20 cellular contexts compared by ENCODE assay signal in genomic region chr7:158700008-158700407, GRCh38. TPM values are rescaled to one million over a fixed set of nuclear protein-coding genes. Genes with fewer than 3 reads are reported as not detected.
DNase-seq lines count a peak whose midpoint lies in the region; ATAC-seq, FAIRE-seq and TF ChIP-seq lines count a peak whose summit lies in the region.
"Had no signal": no experiment of that assay in that cellular context is flagged by ENCODE, and none has a peak within 500 bp of the region (broad histone marks: within the 10 kb centered on the region; RNA-seq: fewer than 3 reads in every experiment).

No MANE protein-coding gene starts in this region.

- SMC1A ChIA-PET in GM12878 (lab: Charles Lee; ENCODE audit: uncharacterized antibody, unreplicated experiment), result interaction anchor here (0.7 to 8.2 kb wide), 4 partner anchors 10 to 277 kb away, joined by 3 to 62 read pairs (median 4); no protein-coding TSS in a partner anchor

- H3K36me3 ChIP-seq in GM12878 (ENCODE audit: control insufficient read depth in 2 of 2, insufficient read depth in 2 of 2, low read length in 1 of 2), result peaks cover 10 to 12% of the 10 kb centered on the region in 2 experiments; a peak in 3 of 4 replicates
- H3K36me3 ChIP-seq in gastroesophageal sphincter, result peaks cover 0 to 6% of the 10 kb centered on the region in 2 donors

- RAD21 ChIA-PET in GM12878 (lab: Charles Lee; ENCODE audit: unreplicated experiment), result interaction anchor here (1.0 kb wide), 1 partner anchor 277 kb away, joined by 5 read pairs; no protein-coding TSS in a partner anchor

- TF ChIP-seq EP300 in GM12878 (IDR thresholded peaks at IDR 0.05; ENCODE audit: borderline replicate concordance in 1 of 2, control insufficient read depth in 1 of 2, low read depth in 2 of 2, low read length in 2 of 2) (no peak), gastroesophageal sphincter (IDR thresholded peaks at IDR 0.05) (no peak)

- H3K27me3 ChIP-seq in GM12878 (replicated peaks in 1 of 2; ENCODE audit: control insufficient read depth in 2 of 2, insufficient read depth in 2 of 2, low read length in 1 of 2), result no peaks in the 10 kb centered on the region
- no peaks in the 10 kb centered on the region for H3K27me3 ChIP-seq in gastroesophageal sphincter
- H3K27me3 ChIP-seq: BLaER1 had no signal

- H3K9me3 ChIP-seq in GM12878 (replicated peaks; ENCODE audit: control insufficient read depth, insufficient read depth, low read length) (no peaks in the 10 kb centered on the region; the same call in 2 of the 3 replicates), gastroesophageal sphincter (no peaks in the 10 kb centered on the region)
- H3K9me3 ChIP-seq: BLaER1 had no signal

- peaks cover 58% of the 10 kb centered on the region for H3K36me3 Mint-ChIP-seq in activated CD4-positive, alpha-beta T cell treated with anti-CD3 and anti-CD28 coated beads, Interleukin-2, amount 10 ng/mL, durations not matched to agents 24 days and 14 days (ENCODE audit: low read depth)

- intact Hi-C loops in activated CD4-positive, alpha-beta T cell treated with anti-CD3 and anti-CD28 coated beads, Interleukin-2, amount 10 ng/mL, durations not matched to agents 24 days and 14 days (cut with micrococcal nuclease), result loop anchor here (10.0 kb wide), 2 partner anchors 75 to 1565 kb away; partner anchors contain the start of gene UBE3C
- intact Hi-C loops in GM12878 (cut with micrococcal nuclease; ENCODE audit: unreplicated experiment), result no loop called here

- H2AFZ ChIP-seq in GM12878 (ENCODE audit: control insufficient read depth, low read depth, low read length), result no peak overlapping the region
- H2AFZ ChIP-seq: GM23338 had no signal

- H3K4me1 Mint-ChIP-seq in activated CD4-positive, alpha-beta T cell treated with anti-CD3 and anti-CD28 coated beads, Interleukin-2, amount 10 ng/mL, durations not matched to agents 24 days and 14 days, result peaks cover 61% of the 10 kb centered on the region

- TF ChIP-seq CTCF in GM12878 (IDR thresholded peaks at IDR 0.05 in 2 of 3, conservative IDR thresholded peaks at IDR 0.05 in 1 of 3; ENCODE audit: control insufficient read depth in 2 of 3, extremely low read depth in 1 of 3, insufficient read depth in 1 of 3, low read depth in 3 of 3, low read length in 3 of 3) (no peak), GM10248 (IDR thresholded peaks at IDR 0.05; ENCODE audit: control extremely low read depth, extremely low read depth, low read depth, missing control alignments) (no peak), gastroesophageal sphincter (IDR thresholded peaks at IDR 0.05) (no peak)

- H3K27ac ChIP-seq in GM12878 (ENCODE audit: control insufficient read depth, insufficient read depth) (no peak overlapping the region), gastroesophageal sphincter (no peak overlapping the region)
- H3K27ac ChIP-seq: 22Rv1, BLaER1, C4-2B had no signal

- peaks cover 3% of the 10 kb centered on the region for H3K4me1 ChIP-seq in GM12878 (ENCODE audit: control insufficient read depth, insufficient read depth, low read length)
- peaks cover 0 to 19% (median 10%) of the 10 kb centered on the region in 3 donors for H3K4me1 ChIP-seq in gastroesophageal sphincter

- H3K4me3 ChIP-seq in GM12878, result no peak overlapping the region
- H3K4me3 ChIP-seq in gastroesophageal sphincter, result no peak overlapping the region
- H3K4me3 ChIP-seq: BLaER1, GM23338 had no signal

- TF ChIP-seq RAD21 in GM12878 (IDR thresholded peaks at IDR 0.05; ENCODE audit: insufficient read depth, low read depth, low read length), result no peak

- FAIRE-seq in GM12878 (lab: Jason Lieb, UNC), result no peak
- FAIRE-seq: A204.1, D721Med had no signal

- H3K27me3 Mint-ChIP-seq in activated CD4-positive, alpha-beta T cell treated with anti-CD3 and anti-CD28 coated beads, Interleukin-2, amount 10 ng/mL, durations not matched to agents 24 days and 14 days, result no peaks in the 10 kb centered on the region
- H3K27me3 Mint-ChIP-seq: B cell; CD4-positive, alpha-beta T cell; CD8-positive, alpha-beta memory T cell had no signal

- no peak overlapping the region for H3K27ac Mint-ChIP-seq in activated CD4-positive, alpha-beta T cell treated with anti-CD3 and anti-CD28 coated beads, Interleukin-2, amount 10 ng/mL, durations not matched to agents 24 days and 14 days
- H3K27ac Mint-ChIP-seq: B cell; CD4-positive, alpha-beta T cell; GM23338 had no signal

- POLR2A ChIA-PET in GM12878 (lab: Charles Lee) (no interaction called here), GM10248 (lab: Yijun Ruan, JAX) (no interaction called here)

- H3K79me2 ChIP-seq in GM12878 (ENCODE audit: control insufficient read depth, insufficient read depth, low read length), result peaks cover 56% of the 10 kb centered on the region

- H4K20me1 ChIP-seq in GM12878 (ENCODE audit: control insufficient read depth, insufficient read depth), result no peaks in the 10 kb centered on the region

- in situ Hi-C loops in GM12878 (cut with MboI), result no loop called here

- no peak overlapping the region for H3K4me3 Mint-ChIP-seq in activated CD4-positive, alpha-beta T cell treated with anti-CD3 and anti-CD28 coated beads, Interleukin-2, amount 10 ng/mL, durations not matched to agents 24 days and 14 days
- H3K4me3 Mint-ChIP-seq: B cell; CD4-positive, alpha-beta T cell; CD8-positive, alpha-beta memory T cell; GM23338; H9 had no signal

- no peak overlapping the region for H3K4me2 ChIP-seq in GM12878 (ENCODE audit: control insufficient read depth, insufficient read depth)
- H3K4me2 ChIP-seq: BLaER1, GM23338 had no signal

- 91% methylated on average over 5 of the region's 5 CpGs for WGBS in GM12878 (ENCODE audit: insufficient coverage, insufficient replicate concordance, low lambda C conversion rate, missing lambda C conversion rate)
- WGBS in gastroesophageal sphincter (ENCODE audit: low coverage in 1 of 2), 2 donors, result 89 to 92% methylated on average over 5 of the region's 5 CpGs

- TF ChIP-seq POLR2A in GM12878 (IDR thresholded peaks at IDR 0.05; ENCODE audit: low read depth, low read length), result no peak
- no peak for TF ChIP-seq POLR2A in gastroesophageal sphincter (IDR thresholded peaks at IDR 0.05)

- DNase-seq in activated CD4-positive, alpha-beta T cell treated with anti-CD3 and anti-CD28 coated beads, Interleukin-2, amount 10 ng/mL, durations not matched to agents 24 days and 14 days, result peak; percentile 51
- no peak for DNase-seq in activated CD4-positive, alpha-beta T cell treated with anti-CD3 and anti-CD28 coated beads for 1 hour
- DNase-seq in GM12878 (ENCODE audit: low read depth, low spot score) (no peak), myocyte (ENCODE audit: low read depth) (peak; percentile 67), GM10248 (ENCODE audit: extremely low spot score) (no peak)
- DNase-seq: CD4-positive, alpha-beta T cell; CD8-positive, alpha-beta memory T cell; DMS 273 treated with DMSO at 0.1 percent for 48 hours; DMS79; GF-D8; H9 had no signal

- no TSS peak for BruUV-seq in GM12878 (replicated peaks; lab: Mats Ljungman, UMichigan)

- CTCF ChIA-PET in GM12878 (lab: Yijun Ruan, JAX), result interaction anchor here (1.7 to 7.0 kb wide), 2 partner anchors 9 to 277 kb away, joined by 4 to 78 read pairs; no protein-coding TSS in a partner anchor
- CTCF ChIA-PET in GM10248 (lab: Yijun Ruan, JAX), result interaction anchor here (1.0 to 7.5 kb wide), 2 partner anchors 10 to 277 kb away, joined by 3 to 124 read pairs; no protein-coding TSS in a partner anchor

- H3K9ac ChIP-seq in GM12878 (ENCODE audit: control insufficient read depth, insufficient read depth, low read length), result no peak overlapping the region
- H3K9ac ChIP-seq: BLaER1 had no signal

- no peaks in the 10 kb centered on the region for H3K9me3 Mint-ChIP-seq in activated CD4-positive, alpha-beta T cell treated with anti-CD3 and anti-CD28 coated beads, Interleukin-2, amount 10 ng/mL, durations not matched to agents 24 days and 14 days
- H3K9me3 Mint-ChIP-seq: CD4-positive, alpha-beta T cell; CD8-positive, alpha-beta memory T cell; GM23338; H9 had no signal

- no peak for ATAC-seq in GM12878
- no peak for ATAC-seq in gastroesophageal sphincter
- ATAC-seq: GM23338, HCT116 had no signal

TF ChIP-seq in GM12878, 131 proteins besides CTCF, POLR2A, EP300 and RAD21 (continues in another document):
- TF ChIP-seq SREBF1 (IDR thresholded peaks at IDR 0.05; ENCODE audit: low read length) (no peak), RAD51 (IDR thresholded peaks at IDR 0.05) (peak; percentile 43; the same call in 1 of the 2 replicates)

RNA-seq across cellular contexts. Expression of gene NCAPG2, which starts 4.6 kb away (rescaled TPM):
- total RNA-seq in activated CD4-positive, alpha-beta T cell treated with anti-CD3 and anti-CD28 coated beads, Interleukin-2, amount 10 ng/mL, durations not matched to agents 24 days and 14 days, result 94.6 and 96.3 TPM in 2 replicates
- total RNA-seq in GM12878 (2013; cell fraction: nucleolus; rRNA removed), result 56.7 and 59.9 TPM in 2 replicates
- total RNA-seq in GM12878 (2014; rRNA removed), result 36.1 and 36.9 TPM in 2 replicates
- 48.2 and 48.6 TPM in 2 replicates for total RNA-seq in GM12878 (2014; rRNA removed; fragmentation: Illumina TruSeq; extraction: Trizol)
- 67.2 and 78.2 TPM in 2 replicates for total RNA-seq in GM12878 (2021)
- polyA plus RNA-seq in GM12878 (2011; ENCODE audit: low read depth), result 18.6 TPM
- polyA plus RNA-seq in GM12878 (2011; rRNA removed), result 44.0 and 56.1 TPM in 2 replicates
- polyA plus RNA-seq in GM12878 (2011; cell fraction: cytosol; rRNA removed), result 37.0 and 37.2 TPM in 2 replicates
- polyA plus RNA-seq in GM12878 (2011; cell fraction: nucleus; rRNA removed), result 37.7 and 50.7 TPM in 2 replicates
- polyA plus RNA-seq in GM12878 (2012), result 24.4 and 28.3 TPM in 2 replicates
- 52.9 and 56.3 TPM in 2 replicates for polyA plus RNA-seq in GM12878 (2014; fragmentation: Illumina TruSeq; extraction: Trizol)
- 10 to 100 TPM; 11.2 to 27.9 TPM for polyA plus RNA-seq in GM12878 (2014; fragmentation: Nextera tagmentation; extraction: Ambion mirVana)
- polyA plus RNA-seq in GM12878 (2014; rRNA removed), result 46.4 and 49.9 TPM in 2 replicates
- 10 to 100 TPM; 68.9 to 74.0 TPM for polyA plus RNA-seq in GM12878 (2016; fragmentation: Nextera tagmentation; extraction: Ambion mirVana)
- 107 and 117 TPM in 2 replicates for polyA minus RNA-seq in GM12878 (2011; rRNA and poly(A)+ RNA removed)
- polyA minus RNA-seq in GM12878 (2011; cell fraction: cytosol; rRNA and poly(A)+ RNA removed), result 18.9 and 23.1 TPM in 2 replicates
- 42.8 and 70.3 TPM in 2 replicates for polyA minus RNA-seq in GM12878 (2011; cell fraction: nucleus; rRNA and poly(A)+ RNA removed)
- 11.1 and 15.5 TPM in 2 replicates for total RNA-seq in myocyte
- polyA plus RNA-seq in myocyte (2012), result 5.2 TPM
- 1 to 10 TPM; 4.6 to 6.4 (median 5.6) TPM for total RNA-seq in gastroesophageal sphincter

Comparison
In these comparisons a context has a peak if more than half of its experiments do, and no peak if none do; other contexts are left out.
1. DNase-seq: peak in activated CD4-positive, alpha-beta T cell treated with anti-CD3 and anti-CD28 coated beads, Interleukin-2, amount 10 ng/mL, durations not matched to agents 24 days and 14 days (single experiment) and myocyte (single experiment); none in activated CD4-positive, alpha-beta T cell treated with anti-CD3 and anti-CD28 coated beads for 1 hour (single experiment), GM12878 (single experiment) and GM10248 (single experiment).